Comparison of ENCODE assay signal across 9 cellular contexts in genomic region chr2:184004945-184005672, GRCh38.
A peak's percentile ranks its signal among the peaks of the same experiment; 100 is the strongest.
DNase-seq lines count a peak whose midpoint lies in the region; ATAC-seq, FAIRE-seq and TF ChIP-seq lines count a peak whose summit lies in the region.
"Had no signal": no experiment of that assay in that cellular context is flagged by ENCODE, and none has a peak within 500 bp of the region (broad histone marks: within the 10 kb centered on the region; RNA-seq: fewer than 3 reads in every experiment).

No MANE protein-coding gene starts in this region.

- H3K27ac ChIP-seq in cardiac muscle cell (peak overlapping the region; percentile 92), kidney (ENCODE audit: low read depth in 2 of 2, low read length in 2 of 2) (no peak overlapping the region), uterus (no peak overlapping the region)

- no peak for FAIRE-seq in kidney (lab: Jason Lieb, UNC)

- no peak for TF ChIP-seq POLR2A in uterus (IDR thresholded peaks at IDR 0.05)

- TF ChIP-seq CTCF in cardiac muscle cell (IDR thresholded peaks at IDR 0.05; ENCODE audit: low read depth, low read length) (no peak), kidney (IDR thresholded peaks at IDR 0.05; ENCODE audit: borderline replicate concordance, extremely low read depth, insufficient read depth) (no peak), uterus (IDR thresholded peaks at IDR 0.05) (no peak)

- peaks cover 15% of the 10 kb centered on the region for H3K4me1 ChIP-seq in cardiac muscle cell (ENCODE audit: low read depth)
- no peaks in the 10 kb centered on the region for H3K4me1 ChIP-seq in kidney (ENCODE audit: control insufficient read depth in 1 of 2, insufficient read depth in 1 of 2, low read depth in 1 of 2, low read length in 2 of 2)
- H3K4me1 ChIP-seq in uterus, result no peaks in the 10 kb centered on the region

- intact Hi-C loops in Right ventricle myocardium inferior (cut with DNase I), result no loop called here
- intact Hi-C loops in kidney (cut with DNase I), result no loop called here
- intact Hi-C loops in uterus (cut with DNase I; ENCODE audit: low total_unique reads), result no loop called here

- DNase-seq in cardiac muscle cell (ENCODE audit: low read depth in 1 of 2, low spot score in 1 of 2) (peak in 1 of 2 donors; percentile 20), Right ventricle myocardium inferior (ENCODE audit: missing footprints) (no peak), NCI-H1694 (lab: John Stamatoyannopoulos, UW) (peak; percentile 88), superior temporal gyrus (ENCODE audit: extremely low spot score) (peak; percentile 22), kidney (no peak), uterus (no peak)
- DNase-seq in stimulated activated CD4-positive, alpha-beta T cell treated with anti-CD3 and anti-CD28 coated beads, Interleukin-4, amount 100 ng/mL, for 1 hour, result no peak
- DNase-seq: mesenchymal stem cell had no signal

- H3K9me3 ChIP-seq in cardiac muscle cell (ENCODE audit: low read depth), result no peaks in the 10 kb centered on the region
- H3K9me3 ChIP-seq in kidney (ENCODE audit: control insufficient read depth in 1 of 2, low read length in 2 of 2), result no peaks in the 10 kb centered on the region
- H3K9me3 ChIP-seq in uterus, result no peaks in the 10 kb centered on the region

- no peaks in the 10 kb centered on the region for H3K27me3 ChIP-seq in cardiac muscle cell
- no peaks in the 10 kb centered on the region for H3K27me3 ChIP-seq in uterus

- ATAC-seq in Right ventricle myocardium inferior (no peak), HG02852 (IDR thresholded peaks at IDR 0.05; ENCODE audit: unreplicated experiment) (peak; percentile 55)

- H3K9ac ChIP-seq in kidney (ENCODE audit: low read length in 2 of 2), result no peak overlapping the region

- H3K4me3 ChIP-seq in cardiac muscle cell, result no peak overlapping the region
- no peak overlapping the region for H3K4me3 ChIP-seq in kidney (ENCODE audit: low read length in 2 of 2)
- no peak overlapping the region for H3K4me3 ChIP-seq in uterus

- H3K36me3 ChIP-seq in cardiac muscle cell (no peaks in the 10 kb centered on the region), kidney (ENCODE audit: control insufficient read depth in 1 of 2, insufficient read depth in 2 of 2, low read length in 2 of 2) (no peaks in the 10 kb centered on the region), uterus (no peaks in the 10 kb centered on the region)

Comparison
In these comparisons a context has a peak if more than half of its experiments do, and no peak if none do; other contexts are left out.
1. DNase-seq: peak in NCI-H1694 (single experiment) and superior temporal gyrus (single experiment); none in Right ventricle myocardium inferior (single experiment), kidney (single experiment), uterus (0 of 2) and stimulated activated CD4-positive, alpha-beta T cell treated with anti-CD3 and anti-CD28 coated beads, Interleukin-4, amount 100 ng/mL, for 1 hour (single experiment).